In the genomic region with DNA sequence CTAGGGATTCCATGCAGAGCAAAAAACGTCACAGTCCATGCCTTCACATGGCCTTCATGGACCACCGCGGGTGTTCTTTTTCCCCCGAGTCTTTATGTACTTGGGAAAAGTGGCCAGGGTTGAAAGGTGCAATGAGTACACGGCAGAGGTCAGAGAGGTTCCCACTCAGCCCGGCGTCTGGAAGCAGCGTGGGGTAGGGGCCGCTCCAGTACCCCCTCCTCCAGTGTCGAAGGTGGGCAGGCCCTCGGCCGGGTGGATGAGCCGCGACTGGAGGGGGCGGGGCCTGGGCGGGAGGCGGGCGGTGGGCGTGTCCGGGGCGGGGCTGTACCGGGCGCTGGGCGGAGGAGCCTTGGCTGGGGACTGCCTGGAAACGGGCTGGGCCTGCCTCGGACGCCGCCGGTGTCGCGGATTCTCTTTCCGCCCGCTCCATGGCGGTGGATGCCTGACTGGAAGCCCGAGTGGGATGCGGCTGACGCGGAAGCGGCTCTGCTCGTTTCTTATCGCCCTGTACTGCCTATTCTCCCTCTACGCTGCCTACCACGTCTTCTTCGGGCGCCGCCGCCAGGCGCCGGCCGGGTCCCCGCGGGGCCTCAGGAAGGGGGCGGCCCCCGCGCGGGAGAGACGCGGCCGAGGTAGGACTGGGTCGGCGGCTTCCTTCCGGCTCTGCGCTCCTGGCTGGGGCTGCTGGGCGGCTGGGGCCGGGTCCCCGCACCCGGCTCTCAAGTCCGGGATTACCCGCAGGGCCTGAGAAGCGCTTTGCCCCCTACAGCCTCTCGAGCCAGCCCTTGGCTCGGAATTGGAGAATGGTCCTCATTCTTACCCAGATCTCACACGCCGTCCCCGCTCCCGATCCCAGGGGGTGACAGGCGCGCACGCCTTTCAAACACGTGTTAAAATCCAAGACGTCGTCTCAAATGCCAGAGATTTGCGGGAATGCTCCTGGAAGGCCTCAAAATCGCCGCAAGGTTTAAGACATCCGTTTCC, we compare ENCODE assay signal across 1 cellular context.
TF ChIP-seq lines count a peak whose summit lies in the region.

A gene with protein sequence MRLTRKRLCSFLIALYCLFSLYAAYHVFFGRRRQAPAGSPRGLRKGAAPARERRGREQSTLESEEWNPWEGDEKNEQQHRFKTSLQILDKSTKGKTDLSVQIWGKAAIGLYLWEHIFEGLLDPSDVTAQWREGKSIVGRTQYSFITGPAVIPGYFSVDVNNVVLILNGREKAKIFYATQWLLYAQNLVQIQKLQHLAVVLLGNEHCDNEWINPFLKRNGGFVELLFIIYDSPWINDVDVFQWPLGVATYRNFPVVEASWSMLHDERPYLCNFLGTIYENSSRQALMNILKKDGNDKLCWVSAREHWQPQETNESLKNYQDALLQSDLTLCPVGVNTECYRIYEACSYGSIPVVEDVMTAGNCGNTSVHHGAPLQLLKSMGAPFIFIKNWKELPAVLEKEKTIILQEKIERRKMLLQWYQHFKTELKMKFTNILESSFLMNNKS (plus strand): TSS at position 412 of the 984 bp plus-strand sequence. CDS start 52 bp downstream, at position 464.

TF ChIP-seq in HEK293, 187 proteins besides CTCF, POLR2A, EP300 and RAD21 (continued from another document and continues in another):
- TF ChIP-seq, protein P1, sequence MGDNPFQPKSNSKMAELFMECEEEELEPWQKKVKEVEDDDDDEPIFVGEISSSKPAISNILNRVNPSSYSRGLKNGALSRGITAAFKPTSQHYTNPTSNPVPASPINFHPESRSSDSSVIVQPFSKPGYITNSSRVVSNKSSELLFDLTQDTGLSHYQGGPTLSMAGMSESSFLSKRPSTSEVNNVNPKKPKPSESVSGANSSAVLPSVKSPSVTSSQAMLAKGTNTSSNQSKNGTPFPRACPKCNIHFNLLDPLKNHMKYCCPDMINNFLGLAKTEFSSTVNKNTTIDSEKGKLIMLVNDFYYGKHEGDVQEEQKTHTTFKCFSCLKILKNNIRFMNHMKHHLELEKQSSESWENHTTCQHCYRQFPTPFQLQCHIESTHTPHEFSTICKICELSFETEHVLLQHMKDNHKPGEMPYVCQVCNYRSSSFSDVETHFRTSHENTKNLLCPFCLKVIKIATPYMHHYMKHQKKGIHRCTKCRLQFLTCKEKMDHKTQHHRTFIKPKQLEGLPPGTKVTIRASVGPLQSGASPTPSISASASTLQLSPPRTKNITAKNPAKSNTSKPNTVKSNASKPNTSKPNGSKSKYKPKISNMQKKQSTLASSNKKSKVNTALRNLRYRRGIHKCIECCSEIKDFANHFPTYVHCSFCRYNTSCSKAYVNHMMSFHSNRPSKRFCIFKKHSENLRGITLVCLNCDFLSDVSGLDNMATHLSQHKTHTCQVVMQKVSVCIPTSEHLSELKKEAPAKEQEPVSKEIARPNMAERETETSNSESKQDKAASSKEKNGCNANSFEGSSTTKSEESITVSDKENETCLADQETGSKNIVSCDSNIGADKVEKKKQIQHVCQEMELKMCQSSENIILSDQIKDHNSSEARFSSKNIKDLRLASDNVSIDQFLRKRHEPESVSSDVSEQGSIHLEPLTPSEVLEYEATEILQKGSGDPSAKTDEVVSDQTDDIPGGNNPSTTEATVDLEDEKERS (tag by site-specific recombination; IDR thresholded peaks at IDR 0.05), result no peak
- TF ChIP-seq ZNF335 (tag by site-specific recombination; conservative IDR thresholded peaks at IDR 0.05), result peak; percentile 100
- no peak; the same call in 1 of the 2 replicates for TF ChIP-seq ZNF76 (tag by site-specific recombination; IDR thresholded peaks at IDR 0.05; ENCODE audit: borderline replicate concordance, low read depth)
- TF ChIP-seq, protein P2, sequence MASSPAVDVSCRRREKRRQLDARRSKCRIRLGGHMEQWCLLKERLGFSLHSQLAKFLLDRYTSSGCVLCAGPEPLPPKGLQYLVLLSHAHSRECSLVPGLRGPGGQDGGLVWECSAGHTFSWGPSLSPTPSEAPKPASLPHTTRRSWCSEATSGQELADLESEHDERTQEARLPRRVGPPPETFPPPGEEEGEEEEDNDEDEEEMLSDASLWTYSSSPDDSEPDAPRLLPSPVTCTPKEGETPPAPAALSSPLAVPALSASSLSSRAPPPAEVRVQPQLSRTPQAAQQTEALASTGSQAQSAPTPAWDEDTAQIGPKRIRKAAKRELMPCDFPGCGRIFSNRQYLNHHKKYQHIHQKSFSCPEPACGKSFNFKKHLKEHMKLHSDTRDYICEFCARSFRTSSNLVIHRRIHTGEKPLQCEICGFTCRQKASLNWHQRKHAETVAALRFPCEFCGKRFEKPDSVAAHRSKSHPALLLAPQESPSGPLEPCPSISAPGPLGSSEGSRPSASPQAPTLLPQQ (tag by site-specific recombination; IDR thresholded peaks at IDR 0.05), result peak; percentile 58
- TF ChIP-seq, protein P3, sequence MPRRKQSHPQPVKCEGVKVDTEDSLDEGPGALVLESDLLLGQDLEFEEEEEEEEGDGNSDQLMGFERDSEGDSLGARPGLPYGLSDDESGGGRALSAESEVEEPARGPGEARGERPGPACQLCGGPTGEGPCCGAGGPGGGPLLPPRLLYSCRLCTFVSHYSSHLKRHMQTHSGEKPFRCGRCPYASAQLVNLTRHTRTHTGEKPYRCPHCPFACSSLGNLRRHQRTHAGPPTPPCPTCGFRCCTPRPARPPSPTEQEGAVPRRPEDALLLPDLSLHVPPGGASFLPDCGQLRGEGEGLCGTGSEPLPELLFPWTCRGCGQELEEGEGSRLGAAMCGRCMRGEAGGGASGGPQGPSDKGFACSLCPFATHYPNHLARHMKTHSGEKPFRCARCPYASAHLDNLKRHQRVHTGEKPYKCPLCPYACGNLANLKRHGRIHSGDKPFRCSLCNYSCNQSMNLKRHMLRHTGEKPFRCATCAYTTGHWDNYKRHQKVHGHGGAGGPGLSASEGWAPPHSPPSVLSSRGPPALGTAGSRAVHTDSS (tag by site-specific recombination; IDR thresholded peaks at IDR 0.05), result peak; percentile 4; the same call in 1 of the 2 replicates
- no peak for TF ChIP-seq HOXA7 (CRISPR knock-in tag; IDR thresholded peaks at IDR 0.05; ENCODE audit: borderline replicate concordance)
- TF ChIP-seq ZNF600 (tag by site-specific recombination; IDR thresholded peaks at IDR 0.05), result peak; percentile 80
- peak; percentile 67 for TF ChIP-seq KLF1 (tag by site-specific recombination; IDR thresholded peaks at IDR 0.05)
- peak; percentile 32; the same call in 1 of the 2 replicates for TF ChIP-seq ZIC2 (tag by site-specific recombination; IDR thresholded peaks at IDR 0.05)
- TF ChIP-seq ZNF677 (tag by site-specific recombination; IDR thresholded peaks at IDR 0.05), result no peak
- TF ChIP-seq SETDB1 (IDR thresholded peaks at IDR 0.05; ENCODE audit: insufficient read length, low read length), result no peak
- TF ChIP-seq, protein P4, sequence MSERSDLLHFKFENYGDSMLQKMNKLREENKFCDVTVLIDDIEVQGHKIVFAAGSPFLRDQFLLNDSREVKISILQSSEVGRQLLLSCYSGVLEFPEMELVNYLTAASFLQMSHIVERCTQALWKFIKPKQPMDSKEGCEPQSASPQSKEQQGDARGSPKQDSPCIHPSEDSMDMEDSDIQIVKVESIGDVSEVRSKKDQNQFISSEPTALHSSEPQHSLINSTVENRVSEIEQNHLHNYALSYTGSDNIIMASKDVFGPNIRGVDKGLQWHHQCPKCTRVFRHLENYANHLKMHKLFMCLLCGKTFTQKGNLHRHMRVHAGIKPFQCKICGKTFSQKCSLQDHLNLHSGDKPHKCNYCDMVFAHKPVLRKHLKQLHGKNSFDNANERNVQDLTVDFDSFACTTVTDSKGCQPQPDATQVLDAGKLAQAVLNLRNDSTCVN (tag by site-specific recombination; optimal IDR thresholded peaks at IDR 0.05), result peak; percentile 80
- TF ChIP-seq MEIS1 (CRISPR knock-in tag; IDR thresholded peaks at IDR 0.05; ENCODE audit: borderline replicate concordance), result no peak
- 0 out of 2 replicates have a peak, but pooled peaks have one; percentile 24 for TF ChIP-seq ZFP69B (tag by site-specific recombination; IDR thresholded peaks at IDR 0.05)
- TF ChIP-seq, protein P5, sequence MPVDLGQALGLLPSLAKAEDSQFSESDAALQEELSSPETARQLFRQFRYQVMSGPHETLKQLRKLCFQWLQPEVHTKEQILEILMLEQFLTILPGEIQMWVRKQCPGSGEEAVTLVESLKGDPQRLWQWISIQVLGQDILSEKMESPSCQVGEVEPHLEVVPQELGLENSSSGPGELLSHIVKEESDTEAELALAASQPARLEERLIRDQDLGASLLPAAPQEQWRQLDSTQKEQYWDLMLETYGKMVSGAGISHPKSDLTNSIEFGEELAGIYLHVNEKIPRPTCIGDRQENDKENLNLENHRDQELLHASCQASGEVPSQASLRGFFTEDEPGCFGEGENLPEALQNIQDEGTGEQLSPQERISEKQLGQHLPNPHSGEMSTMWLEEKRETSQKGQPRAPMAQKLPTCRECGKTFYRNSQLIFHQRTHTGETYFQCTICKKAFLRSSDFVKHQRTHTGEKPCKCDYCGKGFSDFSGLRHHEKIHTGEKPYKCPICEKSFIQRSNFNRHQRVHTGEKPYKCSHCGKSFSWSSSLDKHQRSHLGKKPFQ (tag by site-specific recombination; IDR thresholded peaks at IDR 0.05), result no peak
- no peak for TF ChIP-seq ZNF48 (tag by site-specific recombination; IDR thresholded peaks at IDR 0.05)
- TF ChIP-seq, protein P6, sequence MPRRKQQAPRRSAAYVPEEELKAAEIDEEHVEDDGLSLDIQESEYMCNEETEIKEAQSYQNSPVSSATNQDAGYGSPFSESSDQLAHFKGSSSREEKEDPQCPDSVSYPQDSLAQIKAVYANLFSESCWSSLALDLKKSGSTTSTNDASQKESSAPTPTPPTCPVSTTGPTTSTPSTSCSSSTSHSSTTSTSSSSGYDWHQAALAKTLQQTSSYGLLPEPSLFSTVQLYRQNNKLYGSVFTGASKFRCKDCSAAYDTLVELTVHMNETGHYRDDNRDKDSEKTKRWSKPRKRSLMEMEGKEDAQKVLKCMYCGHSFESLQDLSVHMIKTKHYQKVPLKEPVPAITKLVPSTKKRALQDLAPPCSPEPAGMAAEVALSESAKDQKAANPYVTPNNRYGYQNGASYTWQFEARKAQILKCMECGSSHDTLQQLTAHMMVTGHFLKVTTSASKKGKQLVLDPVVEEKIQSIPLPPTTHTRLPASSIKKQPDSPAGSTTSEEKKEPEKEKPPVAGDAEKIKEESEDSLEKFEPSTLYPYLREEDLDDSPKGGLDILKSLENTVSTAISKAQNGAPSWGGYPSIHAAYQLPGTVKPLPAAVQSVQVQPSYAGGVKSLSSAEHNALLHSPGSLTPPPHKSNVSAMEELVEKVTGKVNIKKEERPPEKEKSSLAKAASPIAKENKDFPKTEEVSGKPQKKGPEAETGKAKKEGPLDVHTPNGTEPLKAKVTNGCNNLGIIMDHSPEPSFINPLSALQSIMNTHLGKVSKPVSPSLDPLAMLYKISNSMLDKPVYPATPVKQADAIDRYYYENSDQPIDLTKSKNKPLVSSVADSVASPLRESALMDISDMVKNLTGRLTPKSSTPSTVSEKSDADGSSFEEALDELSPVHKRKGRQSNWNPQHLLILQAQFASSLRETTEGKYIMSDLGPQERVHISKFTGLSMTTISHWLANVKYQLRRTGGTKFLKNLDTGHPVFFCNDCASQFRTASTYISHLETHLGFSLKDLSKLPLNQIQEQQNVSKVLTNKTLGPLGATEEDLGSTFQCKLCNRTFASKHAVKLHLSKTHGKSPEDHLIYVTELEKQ (tag by site-specific recombination; IDR thresholded peaks at IDR 0.05; ENCODE audit: borderline replicate concordance), result no peak
- no peak for TF ChIP-seq ZNF16 (tag by site-specific recombination; IDR thresholded peaks at IDR 0.05; ENCODE audit: low read depth)
- TF ChIP-seq ZFP3 (tag by site-specific recombination; IDR thresholded peaks at IDR 0.05; ENCODE audit: low read depth), result no peak
- TF ChIP-seq ZNF311 (tag by site-specific recombination; IDR thresholded peaks at IDR 0.05; ENCODE audit: borderline replicate concordance), result no peak
- TF ChIP-seq ZNF585B (tag by site-specific recombination; IDR thresholded peaks at IDR 0.05), result no peak
- no peak for TF ChIP-seq ZNF510 (tag by site-specific recombination; IDR thresholded peaks at IDR 0.05; ENCODE audit: insufficient replicate concordance)
- TF ChIP-seq KLF16 (tag by site-specific recombination; IDR thresholded peaks at IDR 0.05), result peak; percentile 72
- TF ChIP-seq ZNF768 (tag by site-specific recombination; IDR thresholded peaks at IDR 0.05), result 0 out of 2 replicates have a peak, but pooled peaks have one; percentile 5
- TF ChIP-seq, protein P7, sequence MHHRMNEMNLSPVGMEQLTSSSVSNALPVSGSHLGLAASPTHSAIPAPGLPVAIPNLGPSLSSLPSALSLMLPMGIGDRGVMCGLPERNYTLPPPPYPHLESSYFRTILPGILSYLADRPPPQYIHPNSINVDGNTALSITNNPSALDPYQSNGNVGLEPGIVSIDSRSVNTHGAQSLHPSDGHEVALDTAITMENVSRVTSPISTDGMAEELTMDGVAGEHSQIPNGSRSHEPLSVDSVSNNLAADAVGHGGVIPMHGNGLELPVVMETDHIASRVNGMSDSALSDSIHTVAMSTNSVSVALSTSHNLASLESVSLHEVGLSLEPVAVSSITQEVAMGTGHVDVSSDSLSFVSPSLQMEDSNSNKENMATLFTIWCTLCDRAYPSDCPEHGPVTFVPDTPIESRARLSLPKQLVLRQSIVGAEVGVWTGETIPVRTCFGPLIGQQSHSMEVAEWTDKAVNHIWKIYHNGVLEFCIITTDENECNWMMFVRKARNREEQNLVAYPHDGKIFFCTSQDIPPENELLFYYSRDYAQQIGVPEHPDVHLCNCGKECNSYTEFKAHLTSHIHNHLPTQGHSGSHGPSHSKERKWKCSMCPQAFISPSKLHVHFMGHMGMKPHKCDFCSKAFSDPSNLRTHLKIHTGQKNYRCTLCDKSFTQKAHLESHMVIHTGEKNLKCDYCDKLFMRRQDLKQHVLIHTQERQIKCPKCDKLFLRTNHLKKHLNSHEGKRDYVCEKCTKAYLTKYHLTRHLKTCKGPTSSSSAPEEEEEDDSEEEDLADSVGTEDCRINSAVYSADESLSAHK (tag by site-specific recombination; IDR thresholded peaks at IDR 0.05), result 0 out of 2 replicates have a peak, but pooled peaks have one; percentile 11
- TF ChIP-seq ZBTB48 (tag by site-specific recombination; IDR thresholded peaks at IDR 0.05), result peak; percentile 36; the same call in 1 of the 2 replicates
- 0 out of 2 replicates have a peak, but pooled peaks have one; percentile 22 for TF ChIP-seq TRIM28 (IDR thresholded peaks at IDR 0.05; ENCODE audit: borderline replicate concordance, low read length)
- peak; percentile 53; the same call in 1 of the 2 replicates for TF ChIP-seq IKZF3 (tag by site-specific recombination; IDR thresholded peaks at IDR 0.05)
- no peak for TF ChIP-seq ZBTB21 (tag by site-specific recombination; IDR thresholded peaks at IDR 0.05)
